17 cellular contexts compared by ENCODE assay signal in genomic region chr1:234517087-234517802, GRCh38. TPM values are rescaled to one million over a fixed set of nuclear protein-coding genes. Genes with fewer than 3 reads are reported as not detected.
DNase-seq lines count a peak whose midpoint lies in the region; ATAC-seq and TF ChIP-seq lines count a peak whose summit lies in the region.
"Had no signal": no experiment of that assay in that cellular context is flagged by ENCODE, and none has a peak within 500 bp of the region (broad histone marks: within the 10 kb centered on the region; RNA-seq: fewer than 3 reads in every experiment).

No MANE protein-coding gene starts in this region.

- H2AK5ac ChIP-seq in IMR-90 (ENCODE audit: low read depth, low read length), result peak overlapping the region; percentile 5; the same call in 1 of the 2 replicates
- no peak overlapping the region for H2AK5ac ChIP-seq in mesendoderm (ENCODE audit: low read length)

- H3K4ac ChIP-seq in IMR-90 (ENCODE audit: low read depth, low read length) (no peak overlapping the region; the same call in 1 of the 2 replicates), mesendoderm (ENCODE audit: low read depth, low read length) (no peak overlapping the region)

- POLR2A ChIA-PET in IMR-90 (lab: Charles Lee; ENCODE audit: unreplicated experiment), result no interaction called here

- H3K4me1 ChIP-seq in IMR-90 (ENCODE audit: control insufficient read depth, insufficient read depth, low read length), result peaks cover 15% of the 10 kb centered on the region
- H3K4me1 ChIP-seq in liver (ENCODE audit: control insufficient read depth in 4 of 4, insufficient read depth in 4 of 4, low read length in 3 of 4), result peaks cover 0 to 19% (median 9%) of the 10 kb centered on the region in 4 donors
- peaks cover 4% of the 10 kb centered on the region for H3K4me1 ChIP-seq in mesendoderm (ENCODE audit: control insufficient read depth, low read depth, low read length)

- H2BK120ac ChIP-seq in IMR-90 (ENCODE audit: low read depth, low read length) (no peak overlapping the region), mesendoderm (ENCODE audit: low read depth, low read length) (no peak overlapping the region)

- no peaks in the 10 kb centered on the region for H3K79me2 ChIP-seq in mesendoderm (ENCODE audit: control insufficient read depth, insufficient read depth, low read length)

- H3K9ac ChIP-seq in IMR-90 (ENCODE audit: low read depth, low read length) (no peak overlapping the region), liver (ENCODE audit: low read depth in 1 of 2, low read length in 2 of 2) (peak overlapping the region in 1 of 2 donors; percentile 2), mesendoderm (ENCODE audit: low read length) (no peak overlapping the region)

- 95% methylated on average over 4 of the region's 11 CpGs; no CpG with 5 or more reads in 1 of the 2 experiments for WGBS in IMR-90 (ENCODE audit: extremely low coverage in 2 of 2, insufficient read length in 1 of 2), 2 experiments
- 42% methylated on average over 11 of the region's 11 CpGs for WGBS in liver
- no CpG with 5 or more reads among the region's 11 CpGs for WGBS in mesendoderm (ENCODE audit: extremely low coverage, insufficient coverage, low lambda C conversion rate)

- H3K23ac ChIP-seq in IMR-90 (ENCODE audit: low read depth, low read length) (no peak overlapping the region), mesendoderm (ENCODE audit: low read length) (no peak overlapping the region)

- H4K5ac ChIP-seq in IMR-90 (ENCODE audit: low read depth, low read length) (no peak overlapping the region), mesendoderm (ENCODE audit: low read length) (no peak overlapping the region)

- no peaks in the 10 kb centered on the region for H3K36me3 Mint-ChIP-seq in CD14-positive monocyte
- H3K36me3 Mint-ChIP-seq in T-helper 2 cell treated with Interferon-gamma antibody and Interleukin-4, amounts not matched to agents 5 μg/mL and 100 μg/mL, for 36 hours (ENCODE audit: low read depth), result no peaks in the 10 kb centered on the region
- H3K36me3 Mint-ChIP-seq: stimulated activated memory B cell treated with anti-CD40 and anti-IgM and Interleukin-4, amounts not matched to agents 10 μg/mL and 1 μg/mL and 100 μg/mL, for 72 hours had no signal

- H3K79me1 ChIP-seq in IMR-90 (ENCODE audit: low read depth in 1 of 2, low read length in 2 of 2) (no peaks in the 10 kb centered on the region), mesendoderm (ENCODE audit: low read length) (no peaks in the 10 kb centered on the region)

- TF ChIP-seq RAD21 in IMR-90 (IDR thresholded peaks at IDR 0.05; ENCODE audit: low read length) (no peak), liver (IDR thresholded peaks at IDR 0.05) (peak; percentile 38 to 46)

- no peaks in the 10 kb centered on the region for H3K27me3 ChIP-seq in IMR-90 (ENCODE audit: control insufficient read depth, insufficient read depth, low read length)
- H3K27me3 ChIP-seq in liver (ENCODE audit: control insufficient read depth in 4 of 4, insufficient read depth in 4 of 4, low read length in 3 of 4), result no peaks in the 10 kb centered on the region
- H3K27me3 ChIP-seq in mesendoderm (ENCODE audit: insufficient read depth, low read length, poor library complexity), result no peaks in the 10 kb centered on the region

- H3K56ac ChIP-seq in IMR-90 (ENCODE audit: extremely low read depth, insufficient read depth, low read length) (no peak overlapping the region), mesendoderm (ENCODE audit: low read length) (no peak overlapping the region)

- H3K27ac ChIP-seq in IMR-90 (ENCODE audit: insufficient read depth, low read length), result no peak overlapping the region
- H3K27ac ChIP-seq in liver (ENCODE audit: low read depth in 1 of 2, low read length in 2 of 2), result peak overlapping the region; percentile 48 to 62
- H3K27ac ChIP-seq in mesendoderm (ENCODE audit: low read depth, low read length), result no peak overlapping the region

- no peak for TF ChIP-seq CTCF in CD14-positive monocyte (IDR thresholded peaks at IDR 0.05)
- no peak for TF ChIP-seq CTCF in IMR-90 (conservative IDR thresholded peaks at IDR 0.05; ENCODE audit: low read depth, low read length)
- no peak for TF ChIP-seq CTCF in liver (IDR thresholded peaks at IDR 0.05; ENCODE audit: low read depth, low read length, missing input control)
- TF ChIP-seq CTCF in GM13977 (IDR thresholded peaks at IDR 0.05; ENCODE audit: extremely low read depth, insufficient read depth, missing control alignments), result no peak

- H3K4me3 Mint-ChIP-seq in CD14-positive monocyte, result peak overlapping the region in 1 of 2 donors; percentile 72
- peak overlapping the region; percentile 30 for H3K4me3 Mint-ChIP-seq in T-helper 2 cell treated with Interferon-gamma antibody and Interleukin-4, amounts not matched to agents 5 μg/mL and 100 μg/mL, for 36 hours
- H3K4me3 Mint-ChIP-seq: activated B cell treated with CpG ODN at 0.5 μM for 24 hours; activated T-cell treated with anti-CD3 and anti-CD28 coated beads, Interleukin-2, amount 50 U/mL, for 4 hours; effector memory CD8-positive, alpha-beta T cell; stimulated activated memory B cell treated with anti-CD40 and anti-IgM and Interleukin-4, amounts not matched to agents 10 μg/mL and 1 μg/mL and 100 μg/mL, for 72 hours had no signal

- peaks cover 0 to 5% (median 0%) of the 10 kb centered on the region in 3 donors for H3K27me3 Mint-ChIP-seq in CD14-positive monocyte (ENCODE audit: low read depth in 3 of 3)
- no peaks in the 10 kb centered on the region for H3K27me3 Mint-ChIP-seq in T-helper 2 cell treated with Interferon-gamma antibody and Interleukin-4, amounts not matched to agents 5 μg/mL and 100 μg/mL, for 36 hours (ENCODE audit: low read depth)
- H3K27me3 Mint-ChIP-seq: activated B cell treated with CpG ODN at 0.5 μM for 24 hours; stimulated activated memory B cell treated with anti-CD40 and anti-IgM and Interleukin-4, amounts not matched to agents 10 μg/mL and 1 μg/mL and 100 μg/mL, for 72 hours had no signal

- no peak overlapping the region for H2AFZ ChIP-seq in IMR-90 (replicated peaks; ENCODE audit: low read length, poor library complexity)

- H3K4me1 Mint-ChIP-seq in CD14-positive monocyte, result peaks cover 82% of the 10 kb centered on the region
- H3K4me1 Mint-ChIP-seq in T-helper 2 cell treated with Interferon-gamma antibody and Interleukin-4, amounts not matched to agents 5 μg/mL and 100 μg/mL, for 36 hours (ENCODE audit: low read depth), result peaks cover 34% of the 10 kb centered on the region

- no peak overlapping the region for H2AK9ac ChIP-seq in IMR-90 (replicated peaks; ENCODE audit: low read depth, low read length, poor library complexity)

- H4K8ac ChIP-seq in IMR-90 (ENCODE audit: low read depth in 2 of 2, low read length in 2 of 2), result no peak overlapping the region
- no peak overlapping the region for H4K8ac ChIP-seq in mesendoderm (ENCODE audit: low read depth, low read length)

- H4K20me1 ChIP-seq in IMR-90 (ENCODE audit: insufficient read depth, low read length), result no peaks in the 10 kb centered on the region

- dilution Hi-C loops in IMR-90 (cut with HindIII; ENCODE audit: low sequenced_read_pairs, unreplicated experiment), result no loop called here

- ATAC-seq in IMR-90 (ENCODE audit: low read depth) (no peak), GM19324 (IDR thresholded peaks at IDR 0.05; ENCODE audit: low FRiP score, unreplicated experiment) (no peak)
- ATAC-seq: activated T-cell treated with anti-CD3 and anti-CD28 coated beads, Interleukin-2, amount 50 U/mL, for 4 hours; effector memory CD8-positive, alpha-beta T cell; stimulated activated memory B cell treated with anti-CD40 and anti-IgM and Interleukin-4, amounts not matched to agents 10 μg/mL and 1 μg/mL and 100 μg/mL, for 72 hours had no signal

- H2BK5ac ChIP-seq in IMR-90 (ENCODE audit: low read depth, low read length, poor library complexity, severe bottlenecking), result no peak overlapping the region
- no peak overlapping the region for H2BK5ac ChIP-seq in mesendoderm (ENCODE audit: low read length)

- H3K36me3 ChIP-seq in IMR-90 (ENCODE audit: control insufficient read depth, insufficient read depth, low read length) (no peaks in the 10 kb centered on the region), liver (ENCODE audit: control insufficient read depth in 4 of 4, insufficient read depth in 3 of 4, low read depth in 1 of 4, low read length in 3 of 4) (no peaks in the 10 kb centered on the region), mesendoderm (ENCODE audit: control insufficient read depth, insufficient read depth, low read length) (no peaks in the 10 kb centered on the region)

- 0 out of 2 replicates have a peak overlapping the region, but pooled peaks have one; percentile 4 for H2BK20ac ChIP-seq in IMR-90 (ENCODE audit: low read depth, low read length)

- H3K14ac ChIP-seq in IMR-90 (replicated peaks; ENCODE audit: low read depth, low read length), result no peak overlapping the region

- H3K4me2 ChIP-seq in IMR-90 (ENCODE audit: low read depth, low read length) (no peak overlapping the region), mesendoderm (ENCODE audit: low read length) (no peak overlapping the region)

- H3K4me3 ChIP-seq in IMR-90 (ENCODE audit: insufficient read depth, low read depth, low read length) (no peak overlapping the region), liver (ENCODE audit: low read depth in 1 of 3, low read length in 3 of 3) (no peak overlapping the region), mesendoderm (ENCODE audit: low read length) (no peak overlapping the region)

- no peak for TF ChIP-seq POLR2A in IMR-90 (IDR thresholded peaks at IDR 0.05; ENCODE audit: low read depth, low read length)

- peak overlapping the region; percentile 86 to 94 (median 91) for H3K27ac Mint-ChIP-seq in CD14-positive monocyte
- peak overlapping the region; percentile 68 for H3K27ac Mint-ChIP-seq in T-helper 2 cell treated with Interferon-gamma antibody and Interleukin-4, amounts not matched to agents 5 μg/mL and 100 μg/mL, for 36 hours
- H3K27ac Mint-ChIP-seq: activated B cell treated with CpG ODN at 0.5 μM for 24 hours; effector memory CD8-positive, alpha-beta T cell; stimulated activated memory B cell treated with anti-CD40 and anti-IgM and Interleukin-4, amounts not matched to agents 10 μg/mL and 1 μg/mL and 100 μg/mL, for 72 hours had no signal

- H3K9me3 Mint-ChIP-seq in CD14-positive monocyte, result peaks cover 0 to 3% (median 0%) of the 10 kb centered on the region in 7 donors
- H3K9me3 Mint-ChIP-seq in T-helper 2 cell treated with Interferon-gamma antibody and Interleukin-4, amounts not matched to agents 5 μg/mL and 100 μg/mL, for 36 hours, result no peaks in the 10 kb centered on the region
- H3K9me3 Mint-ChIP-seq: activated B cell treated with CpG ODN at 0.5 μM for 24 hours; activated T-cell treated with anti-CD3 and anti-CD28 coated beads, Interleukin-2, amount 50 U/mL, for 4 hours; effector memory CD8-positive, alpha-beta T cell; stimulated activated memory B cell treated with anti-CD40 and anti-IgM and Interleukin-4, amounts not matched to agents 10 μg/mL and 1 μg/mL and 100 μg/mL, for 72 hours had no signal

- CTCF ChIA-PET in IMR-90 (lab: Yijun Ruan, JAX), result no interaction called here

- no peak for DNase-seq in CD14-positive monocyte (ENCODE audit: low spot score)
- DNase-seq in IMR-90, result no peak
- no peak for DNase-seq in T-helper 2 cell treated with Interferon-gamma antibody and Interleukin-4, amounts not matched to agents 5 μg/mL and 100 μg/mL, for 36 hours (ENCODE audit: low spot score)
- DNase-seq in hippocampal formation (lab: John Stamatoyannopoulos, UW), result no peak
- no peak for DNase-seq in GM13977 (ENCODE audit: low spot score)
- no peak for DNase-seq in mesendoderm
- DNase-seq: activated B cell treated with CpG ODN at 0.5 μM for 24 hours; activated T-cell treated with anti-CD3 and anti-CD28 coated beads, Interleukin-2, amount 50 U/mL, for 4 hours; C1 segment of cervical spinal cord; effector memory CD8-positive, alpha-beta T cell; foreskin melanocyte; H7; NCI-H748 treated with DMSO at 0.1 percent for 48 hours; stimulated activated CD4-positive, alpha-beta T cell treated with anti-CD3 and anti-CD28 coated beads, Interleukin-2, amount 100 ng/mL, for 48 hours had no signal

- H3K9me3 ChIP-seq in IMR-90 (ENCODE audit: control insufficient read depth, insufficient read depth, low read length), result no peaks in the 10 kb centered on the region
- H3K9me3 ChIP-seq in liver (ENCODE audit: control insufficient read depth in 4 of 4, low read length in 3 of 4), result no peaks in the 10 kb centered on the region

- peaks cover 10% of the 10 kb centered on the region for H3K9me1 ChIP-seq in IMR-90 (ENCODE audit: insufficient read depth, low read length)

- no peak overlapping the region for H4K91ac ChIP-seq in IMR-90 (ENCODE audit: insufficient read depth, low read depth, low read length)

- H2BK15ac ChIP-seq in IMR-90 (ENCODE audit: low read depth, low read length) (0 out of 3 replicates have a peak overlapping the region, but pooled peaks have one; percentile 44), mesendoderm (replicated peaks; ENCODE audit: low read depth) (no peak overlapping the region)

- intact Hi-C loops in CD14-positive monocyte (cut with micrococcal nuclease) (no loop called here), IMR-90 (cut with micrococcal nuclease) (loop anchor here (2.0 kb wide), 1 partner anchor 14 kb away; no protein-coding TSS in a partner anchor)

- in situ Hi-C loops in IMR-90 (cut with MboI; ENCODE audit: low sequenced_read_pairs) (no loop called here), GM13977 (cut with MboI; ENCODE audit: low pct_unique_long_range_greater_than_20kb, low sequenced_read_pairs, unreplicated experiment) (no loop called here)

- BruUV-seq in IMR-90 (replicated peaks; lab: Mats Ljungman, UMichigan), result no TSS peak

- H3K18ac ChIP-seq in IMR-90 (ENCODE audit: low read depth, low read length), result no peak overlapping the region
- no peak overlapping the region for H3K18ac ChIP-seq in mesendoderm (ENCODE audit: low read length)

RNA-seq across cellular contexts. Expression of gene TARBP1, which starts 38.3 kb away (rescaled TPM):
- polyA plus RNA-seq in CD14-positive monocyte (1 to 10 TPM; 1.4 to 3.2 TPM), IMR-90 (2012; rRNA removed) (16.0 and 17.7 TPM in 2 replicates), liver (1 to 10 TPM; 4.1 to 6.4 TPM)
- total RNA-seq in IMR-90 (2012; rRNA removed) (10.6 and 12.8 TPM in 2 replicates), liver (10 to 100 TPM; 11.9 to 17.6 TPM)
- 2.9 and 4.6 TPM in 2 replicates for polyA plus RNA-seq in IMR-90 (2012; cell fraction: cytosol; rRNA removed)
- 20.3 and 133 TPM in 2 replicates for polyA plus RNA-seq in IMR-90 (2012; cell fraction: nucleus; rRNA removed; ENCODE audit: low replicate concordance)
- polyA plus RNA-seq in mesendoderm (2013, experiment 1 of 2), result 10.7 TPM
- polyA plus RNA-seq in mesendoderm (2013, experiment 2 of 2), result 11.7 TPM

Comparison
In these comparisons a context has a peak if more than half of its experiments do, and no peak if none do; other contexts are left out.
1. H3K27ac ChIP-seq: peak in liver (2 of 2); none in IMR-90 (single experiment) and mesendoderm (single experiment).